ENCODE assay signal across 13 cellular contexts in the genomic region with DNA sequence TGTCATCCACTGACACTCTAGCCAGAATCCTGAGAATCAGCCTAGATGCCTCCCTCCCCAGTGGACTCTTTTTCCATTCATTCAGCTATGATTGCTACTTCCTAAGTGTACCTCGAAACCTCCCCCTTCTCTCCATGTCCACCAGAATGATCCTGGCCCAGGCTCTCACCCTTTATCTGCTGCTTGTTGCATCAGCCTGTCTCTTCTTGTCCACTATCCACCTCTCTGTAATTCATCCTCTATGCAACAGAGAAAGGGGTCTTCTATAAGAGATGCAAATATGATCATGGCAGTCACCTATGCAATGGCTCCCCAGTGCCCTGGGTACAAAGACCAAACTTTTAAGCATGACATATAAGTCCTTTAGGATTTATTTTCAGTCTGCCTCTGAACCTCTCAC. TPM values are rescaled to one million over a fixed set of nuclear protein-coding genes. Genes with fewer than 3 reads are reported as not detected.
DNase-seq lines count a peak whose midpoint lies in the region; ATAC-seq, FAIRE-seq and TF ChIP-seq lines count a peak whose summit lies in the region.
"Had no signal": no experiment of that assay in that cellular context is flagged by ENCODE, and none has a peak within 500 bp of the region (broad histone marks: within the 10 kb centered on the region; RNA-seq: fewer than 3 reads in every experiment).

No MANE protein-coding gene starts in this region.

- H3K4me1 Mint-ChIP-seq in stimulated activated memory B cell treated with anti-CD40 and anti-IgM and Interleukin-4, amounts not matched to agents 10 μg/mL and 1 μg/mL and 100 μg/mL, for 72 hours: no peaks in the 10 kb centered on the region
- H3K4me1 Mint-ChIP-seq: CD4-positive, CD25-positive, alpha-beta regulatory T cell had no signal

- ATAC-seq in HepG2 (no peak), right lobe of liver (no peak), HG02981 (IDR thresholded peaks at IDR 0.05; ENCODE audit: unreplicated experiment) (no peak), heart right ventricle (no peak)
- ATAC-seq in stimulated activated memory B cell treated with anti-CD40 and anti-IgM and Interleukin-4, amounts not matched to agents 10 μg/mL and 1 μg/mL and 100 μg/mL, for 72 hours: no peak
- ATAC-seq: HCT116 had no signal

- no peak for DNase-seq in HepG2 (ENCODE audit: low spot score)
- DNase-seq in right lobe of liver: no peak
- no peak for DNase-seq in SJSA1 (ENCODE audit: low read depth in 1 of 2, low spot score in 2 of 2)
- DNase-seq in fibroblast of lung (ENCODE audit: low read depth in 2 of 2): no peak
- DNase-seq in heart right ventricle: no peak
- DNase-seq: 8988T; ACHN; CD4-positive, CD25-positive, alpha-beta regulatory T cell; DMS53 had no signal

- H3K4me2 ChIP-seq in HepG2 (ENCODE audit: low read depth, low read length) (no peak overlapping the region), fibroblast of lung (ENCODE audit: extremely low read depth, insufficient read depth, low read length) (no peak overlapping the region)
- H3K4me2 ChIP-seq: BLaER1 treated with 17β-estradiol and CSF1 and Interleukin-3, amounts not matched to agents 10 nM and 100 nM had no signal

- H3K36me3 ChIP-seq in HepG2 (replicated peaks in 1 of 2; ENCODE audit: control insufficient read depth in 1 of 2, insufficient read depth in 2 of 2, low read length in 2 of 2) (no peaks in the 10 kb centered on the region), right lobe of liver (no peaks in the 10 kb centered on the region), SJSA1 (no peaks in the 10 kb centered on the region), fibroblast of lung (ENCODE audit: control insufficient read depth, insufficient read depth, low read length) (no peaks in the 10 kb centered on the region), heart right ventricle (no peaks in the 10 kb centered on the region)
- H3K36me3 ChIP-seq: BLaER1 treated with 17β-estradiol and CSF1 and Interleukin-3, amounts not matched to agents 10 nM and 100 nM had no signal

- H2AFZ ChIP-seq in HepG2 (ENCODE audit: low read length): peak overlapping the region; percentile 57
- H2AFZ ChIP-seq in fibroblast of lung (ENCODE audit: low read length): peak overlapping the region; percentile 5

- WGBS in HepG2 (ENCODE audit: low lambda C conversion rate): 7% methylated on average over 1 of the region's 1 CpG
- 89% methylated on average over 1 of the region's 1 CpG for WGBS in right lobe of liver (ENCODE audit: insufficient coverage, low coverage, low lambda C conversion rate, missing lambda C conversion rate)
- 92 to 98% methylated on average over 1 of the region's 1 CpG for WGBS in heart right ventricle, 2 donors

- H3K79me2 ChIP-seq in HepG2 (ENCODE audit: insufficient read depth, low read length) (no peaks in the 10 kb centered on the region), fibroblast of lung (ENCODE audit: control insufficient read depth, insufficient read depth, low read length) (no peaks in the 10 kb centered on the region)

- no peaks in the 10 kb centered on the region for H3K36me3 Mint-ChIP-seq in stimulated activated memory B cell treated with anti-CD40 and anti-IgM and Interleukin-4, amounts not matched to agents 10 μg/mL and 1 μg/mL and 100 μg/mL, for 72 hours

- no peak for TF ChIP-seq RAD21 in HepG2 (CRISPR knock-in tag; IDR thresholded peaks at IDR 0.05)

- no peak overlapping the region for H3K4me3 Mint-ChIP-seq in stimulated activated memory B cell treated with anti-CD40 and anti-IgM and Interleukin-4, amounts not matched to agents 10 μg/mL and 1 μg/mL and 100 μg/mL, for 72 hours
- H3K4me3 Mint-ChIP-seq: CD4-positive, CD25-positive, alpha-beta regulatory T cell had no signal

- H3K9me3 ChIP-seq in HepG2 (ENCODE audit: low read length): no peaks in the 10 kb centered on the region
- H3K9me3 ChIP-seq in right lobe of liver: no peaks in the 10 kb centered on the region
- no peaks in the 10 kb centered on the region for H3K9me3 ChIP-seq in SJSA1 (replicated peaks)
- H3K9me3 ChIP-seq in fibroblast of lung (ENCODE audit: control insufficient read depth, insufficient read depth, low read depth, low read length): no peaks in the 10 kb centered on the region
- H3K9me3 ChIP-seq in heart right ventricle: no peaks in the 10 kb centered on the region
- H3K9me3 ChIP-seq: BLaER1 treated with 17β-estradiol and CSF1 and Interleukin-3, amounts not matched to agents 10 nM and 100 nM had no signal

- TF ChIP-seq POLR2A in HepG2 (IDR thresholded peaks at IDR 0.05; ENCODE audit: insufficient read depth in 1 of 2, low read depth in 2 of 2, low read length in 2 of 2) (no peak), right lobe of liver (IDR thresholded peaks at IDR 0.05) (no peak)

- no peak overlapping the region for H3K9ac ChIP-seq in HepG2 (ENCODE audit: insufficient read depth, low read depth, low read length)
- no peak overlapping the region for H3K9ac ChIP-seq in fibroblast of lung (ENCODE audit: insufficient read depth, low read length)
- H3K9ac ChIP-seq: BLaER1 treated with 17β-estradiol and CSF1 and Interleukin-3, amounts not matched to agents 10 nM and 100 nM had no signal

- H3K4me1 ChIP-seq in HepG2 (ENCODE audit: insufficient read depth, low read length): peaks cover 58% of the 10 kb centered on the region
- no peaks in the 10 kb centered on the region for H3K4me1 ChIP-seq in right lobe of liver
- peaks cover 21% of the 10 kb centered on the region for H3K4me1 ChIP-seq in SJSA1 (replicated peaks)
- peaks cover 3% of the 10 kb centered on the region for H3K4me1 ChIP-seq in fibroblast of lung (ENCODE audit: control insufficient read depth, extremely low read depth, insufficient read depth, low read length)
- H3K4me1 ChIP-seq in heart right ventricle: no peaks in the 10 kb centered on the region
- H3K4me1 ChIP-seq: BLaER1 treated with 17β-estradiol and CSF1 and Interleukin-3, amounts not matched to agents 10 nM and 100 nM had no signal

- in situ Hi-C loops in HepG2 (cut with HindIII; ENCODE audit: extremely low pct_ligation_motif_present, low pct_unique_long_range_greater_than_20kb): loop anchor here (10.0 kb wide), 1 partner anchor 1009 kb away; no protein-coding TSS in a partner anchor

- no peak overlapping the region; a peak in 1 of 6 replicates for H3K4me3 ChIP-seq in HepG2 (replicated peaks in 1 of 3; ENCODE audit: insufficient read depth in 1 of 3, low read depth in 2 of 3, low read length in 3 of 3)
- no peak overlapping the region for H3K4me3 ChIP-seq in right lobe of liver
- H3K4me3 ChIP-seq in SJSA1: no peak overlapping the region
- no peak overlapping the region for H3K4me3 ChIP-seq in fibroblast of lung (replicated peaks in 1 of 4; ENCODE audit: control extremely low read depth in 1 of 4, insufficient read depth in 1 of 4, low read depth in 3 of 4, low read length in 4 of 4)
- H3K4me3 ChIP-seq in heart right ventricle: no peak overlapping the region
- H3K4me3 ChIP-seq: BLaER1 treated with 17β-estradiol and CSF1 and Interleukin-3, amounts not matched to agents 10 nM and 100 nM had no signal

- intact Hi-C loops in HepG2 (cut with micrococcal nuclease; ENCODE audit: unreplicated experiment) (no loop called here), right lobe of liver (cut with DNase I) (no loop called here), heart right ventricle (cut with DNase I) (loop anchor here in 2 of 10 donors (10.0 kb wide), 2 partner anchors 549 to 1009 kb away; partner anchors contain the start of gene FGGY (in 1 of the 2))

- H4K20me1 ChIP-seq in HepG2 (ENCODE audit: insufficient read depth, low read length): no peaks in the 10 kb centered on the region
- H4K20me1 ChIP-seq in fibroblast of lung (ENCODE audit: control insufficient read depth, extremely low read depth, insufficient read depth, low read length): no peaks in the 10 kb centered on the region
- H4K20me1 ChIP-seq: BLaER1 treated with 17β-estradiol and CSF1 and Interleukin-3, amounts not matched to agents 10 nM and 100 nM had no signal

- TF ChIP-seq EP300 in HepG2 (IDR thresholded peaks at IDR 0.05; ENCODE audit: low read depth in 2 of 2, low read length in 2 of 2) (no peak), HepG2 (CRISPR knock-in tag; IDR thresholded peaks at IDR 0.05; ENCODE audit: borderline replicate concordance) (no peak)

- BruUV-seq in HepG2 (replicated peaks; lab: Mats Ljungman, UMichigan): no TSS peak

- H3K9me3 Mint-ChIP-seq in stimulated activated memory B cell treated with anti-CD40 and anti-IgM and Interleukin-4, amounts not matched to agents 10 μg/mL and 1 μg/mL and 100 μg/mL, for 72 hours: no peaks in the 10 kb centered on the region

- no peak overlapping the region for H3K27ac Mint-ChIP-seq in stimulated activated memory B cell treated with anti-CD40 and anti-IgM and Interleukin-4, amounts not matched to agents 10 μg/mL and 1 μg/mL and 100 μg/mL, for 72 hours
- H3K27ac Mint-ChIP-seq: CD4-positive, CD25-positive, alpha-beta regulatory T cell had no signal

- H3K27ac ChIP-seq in HepG2 (ENCODE audit: extremely low read length, insufficient read depth, low read length) (no peak overlapping the region), right lobe of liver (no peak overlapping the region), SJSA1 (peak overlapping the region; percentile 34; the same call in 1 of the 2 replicates), fibroblast of lung (ENCODE audit: insufficient read depth, low read length) (no peak overlapping the region), heart right ventricle (no peak overlapping the region)
- H3K27ac ChIP-seq: BLaER1 treated with 17β-estradiol and CSF1 and Interleukin-3, amounts not matched to agents 10 nM and 100 nM had no signal

- POLR2A ChIA-PET in HepG2 (lab: Yijun Ruan, JAX): no interaction called here

- peaks cover 0 to 2% of the 10 kb centered on the region in 2 experiments; a peak in 2 of 5 replicates for H3K27me3 ChIP-seq in HepG2 (ENCODE audit: control insufficient read depth in 1 of 2, insufficient read depth in 2 of 2, low read length in 2 of 2)
- no peaks in the 10 kb centered on the region for H3K27me3 ChIP-seq in right lobe of liver
- H3K27me3 ChIP-seq in SJSA1 (replicated peaks): no peaks in the 10 kb centered on the region
- H3K27me3 ChIP-seq in fibroblast of lung (ENCODE audit: control insufficient read depth, insufficient read depth, low read length): no peaks in the 10 kb centered on the region
- no peaks in the 10 kb centered on the region for H3K27me3 ChIP-seq in heart right ventricle
- H3K27me3 ChIP-seq: BLaER1 treated with 17β-estradiol and CSF1 and Interleukin-3, amounts not matched to agents 10 nM and 100 nM had no signal

- H3K27me3 Mint-ChIP-seq in stimulated activated memory B cell treated with anti-CD40 and anti-IgM and Interleukin-4, amounts not matched to agents 10 μg/mL and 1 μg/mL and 100 μg/mL, for 72 hours: peaks cover 18% of the 10 kb centered on the region

- TF ChIP-seq CTCF in HepG2 (CRISPR knock-in tag; IDR thresholded peaks at IDR 0.05) (no peak), right lobe of liver (IDR thresholded peaks at IDR 0.05) (no peak), fibroblast of lung (conservative IDR thresholded peaks at IDR 0.05 in 1 of 2, IDR thresholded peaks at IDR 0.05 in 1 of 2; ENCODE audit: low read depth in 1 of 2, low read length in 2 of 2) (no peak), heart right ventricle (IDR thresholded peaks at IDR 0.05) (no peak)

- no peak for FAIRE-seq in HepG2 (lab: Jason Lieb, UNC)

- CTCF ChIA-PET in HepG2 (lab: Yijun Ruan, JAX; ENCODE audit: low intra/inter-chr PET ratio, low total read pairs): no interaction called here

RNA-seq across cellular contexts. Expression of gene JUN, which starts 37.7 kb away (rescaled TPM):
- 13.3 and 22.3 TPM in 2 replicates for total RNA-seq in HepG2 (2016; rRNA removed; fragmentation: Illumina TruSeq; extraction: Trizol)
- 2.7 and 3.4 TPM in 2 replicates for total RNA-seq in HepG2 (2016; cell fraction: cytosol; rRNA removed; fragmentation: Illumina TruSeq; extraction: Trizol; ENCODE audit: low read depth)
- 10.4 and 25.4 TPM in 2 replicates for total RNA-seq in HepG2 (2016; cell fraction: insoluble cytoplasmic fraction; rRNA removed; fragmentation: Illumina TruSeq; extraction: Trizol)
- total RNA-seq in HepG2 (2016; cell fraction: membrane; rRNA removed; fragmentation: Illumina TruSeq; extraction: Trizol): 7.5 and 8.4 TPM in 2 replicates
- total RNA-seq in HepG2 (2016; cell fraction: nucleus; rRNA removed; fragmentation: Illumina TruSeq; extraction: Trizol): 37.1 and 40.6 TPM in 2 replicates
- 18.2 and 28.1 TPM in 2 replicates for polyA plus RNA-seq in HepG2 (2011; rRNA removed)
- polyA plus RNA-seq in HepG2 (2011; cell fraction: cytosol; rRNA removed): 17.8 and 19.2 TPM in 2 replicates
- polyA plus RNA-seq in HepG2 (2011; cell fraction: nucleus; rRNA removed): 39.8 and 53.6 TPM in 2 replicates
- polyA plus RNA-seq in HepG2 (2012): 16.3 and 31.3 TPM in 2 replicates
- polyA plus RNA-seq in HepG2 (2016; cell fraction: cytosol; fragmentation: Illumina TruSeq; extraction: Trizol; ENCODE audit: low read depth): 2.5 and 2.8 TPM in 2 replicates
- 14.8 and 19.3 TPM in 2 replicates for polyA plus RNA-seq in HepG2 (2016; cell fraction: insoluble cytoplasmic fraction; fragmentation: Illumina TruSeq; extraction: Trizol; ENCODE audit: low read depth)
- 6.0 and 6.6 TPM in 2 replicates for polyA plus RNA-seq in HepG2 (2016; cell fraction: membrane; fragmentation: Illumina TruSeq; extraction: Trizol; ENCODE audit: low read depth)
- 56.1 and 62.3 TPM in 2 replicates for polyA plus RNA-seq in HepG2 (2016; cell fraction: nucleus; fragmentation: Illumina TruSeq; extraction: Trizol; ENCODE audit: insufficient read depth, low read depth)
- polyA minus RNA-seq in HepG2 (2011; rRNA and poly(A)+ RNA removed; ENCODE audit: low replicate concordance): 7.3 and 24.3 TPM in 2 replicates
- polyA minus RNA-seq in HepG2 (2011; cell fraction: cytosol; rRNA and poly(A)+ RNA removed): 19.3 and 24.3 TPM in 2 replicates
- polyA minus RNA-seq in HepG2 (2011; cell fraction: nucleus; rRNA and poly(A)+ RNA removed): 34.6 and 67.8 TPM in 2 replicates
- total RNA-seq in right lobe of liver: 100 to 1,000 TPM in 3 of 6 experiments, 10 to 100 TPM in 2, 1 to 10 TPM in 1; 9.3 to 116 (median 88.1) TPM
- 80.9 and 102 TPM in 2 replicates for total RNA-seq in SJSA1 (2014; rRNA removed; shearing (Covaris generic))
- 112 and 145 TPM in 2 replicates for total RNA-seq in fibroblast of lung
- 22.6 and 73.7 TPM in 2 replicates for polyA plus RNA-seq in fibroblast of lung
- 39.2 and 112 TPM in 2 replicates for polyA plus RNA-seq in fibroblast of lung (2012)
- 34.1 and 57.9 TPM in 2 replicates for polyA minus RNA-seq in fibroblast of lung (ENCODE audit: low replicate concordance)
- 100 to 1,000 TPM in 3 of 10 donors, 10 to 100 TPM in 7; 47.0 to 209 (median 78.8) TPM for total RNA-seq in heart right ventricle
- polyA plus RNA-seq in heart right ventricle: 10 to 100 TPM; 48.8 to 78.3 TPM

RNA-seq across cellular contexts. Expression of gene MYSM1, which starts 46.3 kb away (rescaled TPM):
- total RNA-seq in HepG2 (2016; rRNA removed; fragmentation: Illumina TruSeq; extraction: Trizol) (11.0 and 19.2 TPM in 2 replicates), right lobe of liver (10 to 100 TPM; 10.2 to 16.3 (median 11.6) TPM), fibroblast of lung (17.2 and 21.8 TPM in 2 replicates), heart right ventricle (10 to 100 TPM; 16.2 to 27.7 (median 19.5) TPM)
- total RNA-seq in HepG2 (2016; cell fraction: cytosol; rRNA removed; fragmentation: Illumina TruSeq; extraction: Trizol; ENCODE audit: low read depth): 10.5 and 11.5 TPM in 2 replicates
- 11.5 and 21.8 TPM in 2 replicates for total RNA-seq in HepG2 (2016; cell fraction: insoluble cytoplasmic fraction; rRNA removed; fragmentation: Illumina TruSeq; extraction: Trizol)
- 6.9 and 9.8 TPM in 2 replicates for total RNA-seq in HepG2 (2016; cell fraction: membrane; rRNA removed; fragmentation: Illumina TruSeq; extraction: Trizol)
- total RNA-seq in HepG2 (2016; cell fraction: nucleus; rRNA removed; fragmentation: Illumina TruSeq; extraction: Trizol): 75.4 and 76.0 TPM in 2 replicates
- polyA plus RNA-seq in HepG2 (2011; rRNA removed) (24.1 and 27.2 TPM in 2 replicates), fibroblast of lung (11.7 and 16.3 TPM in 2 replicates), heart right ventricle (10 to 100 TPM in 1 of 2 donors, 1 to 10 TPM in 1; 3.9 to 32.1 TPM)
- polyA plus RNA-seq in HepG2 (2011; cell fraction: cytosol; rRNA removed): 3.1 and 4.3 TPM in 2 replicates
- polyA plus RNA-seq in HepG2 (2011; cell fraction: nucleus; rRNA removed): 67.2 and 78.6 TPM in 2 replicates
- polyA plus RNA-seq in HepG2 (2012): 20.6 and 32.1 TPM in 2 replicates
- polyA plus RNA-seq in HepG2 (2016; cell fraction: cytosol; fragmentation: Illumina TruSeq; extraction: Trizol; ENCODE audit: low read depth): 0.43 and 0.72 TPM in 2 replicates
- polyA plus RNA-seq in HepG2 (2016; cell fraction: insoluble cytoplasmic fraction; fragmentation: Illumina TruSeq; extraction: Trizol; ENCODE audit: low read depth): 9.9 TPM in 2 replicates
- 1.3 and 1.5 TPM in 2 replicates for polyA plus RNA-seq in HepG2 (2016; cell fraction: membrane; fragmentation: Illumina TruSeq; extraction: Trizol; ENCODE audit: low read depth)
- 93.8 and 104 TPM in 2 replicates for polyA plus RNA-seq in HepG2 (2016; cell fraction: nucleus; fragmentation: Illumina TruSeq; extraction: Trizol; ENCODE audit: insufficient read depth, low read depth)
- 7.1 and 12.9 TPM in 2 replicates for polyA minus RNA-seq in HepG2 (2011; rRNA and poly(A)+ RNA removed; ENCODE audit: low replicate concordance)
- polyA minus RNA-seq in HepG2 (2011; cell fraction: cytosol; rRNA and poly(A)+ RNA removed): 5.7 and 7.3 TPM in 2 replicates
- polyA minus RNA-seq in HepG2 (2011; cell fraction: nucleus; rRNA and poly(A)+ RNA removed): 186 and 225 TPM in 2 replicates
- total RNA-seq in SJSA1 (2014; rRNA removed; shearing (Covaris generic)): 12.7 and 14.1 TPM in 2 replicates
- polyA plus RNA-seq in fibroblast of lung (2012): 4.4 and 5.7 TPM in 2 replicates
- 2.1 and 4.7 TPM in 2 replicates for polyA minus RNA-seq in fibroblast of lung (ENCODE audit: low replicate concordance)
